In the genomic region with DNA sequence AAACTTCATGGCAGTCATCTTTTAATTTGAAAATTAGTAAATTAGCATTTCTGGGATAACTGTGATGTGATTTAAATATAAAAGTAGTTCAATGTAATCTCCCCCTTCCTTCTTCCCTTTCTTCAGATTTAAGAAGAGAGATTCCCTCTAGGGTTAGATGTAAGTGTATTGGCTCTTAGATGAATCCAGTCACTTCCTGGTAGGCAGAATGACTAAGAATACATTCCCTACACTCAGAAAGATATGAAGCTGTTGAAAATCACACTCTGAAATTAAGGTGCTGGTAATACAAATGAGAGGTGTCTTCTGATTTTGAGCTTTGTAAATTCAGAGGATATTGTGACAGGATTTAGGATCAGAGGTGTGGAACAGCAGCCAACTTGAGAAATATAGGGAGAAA, we compare ENCODE assay signal across 19 cellular contexts.
DNase-seq lines count a peak whose midpoint lies in the region; ATAC-seq and TF ChIP-seq lines count a peak whose summit lies in the region.
"Had no signal": no experiment of that assay in that cellular context is flagged by ENCODE, and none has a peak within 500 bp of the region (broad histone marks: within the 10 kb centered on the region; RNA-seq: fewer than 3 reads in every experiment).

No MANE protein-coding gene starts in this region.

- H3K9ac ChIP-seq in smooth muscle cell (ENCODE audit: low read depth): no peak overlapping the region

- H3K4me1 ChIP-seq in smooth muscle cell (ENCODE audit: low read depth) (peaks cover 18% of the 10 kb centered on the region), tibial artery (no peaks in the 10 kb centered on the region)
- H3K4me1 ChIP-seq: HAP-1 had no signal

- H3K27ac ChIP-seq in smooth muscle cell (ENCODE audit: low read depth): no peak overlapping the region
- H3K27ac ChIP-seq in tibial artery: no peak overlapping the region
- H3K27ac ChIP-seq: HL-60 had no signal

- no peaks in the 10 kb centered on the region for H3K36me3 ChIP-seq in smooth muscle cell (ENCODE audit: low read depth)
- no peaks in the 10 kb centered on the region for H3K36me3 ChIP-seq in tibial artery
- H3K36me3 ChIP-seq: HAP-1 had no signal

- in situ Hi-C loops in GM13977 (cut with MboI; ENCODE audit: low pct_unique_long_range_greater_than_20kb, low sequenced_read_pairs, unreplicated experiment): no loop called here

- H4K20me1 ChIP-seq in smooth muscle cell (ENCODE audit: low read depth): no peaks in the 10 kb centered on the region

- TF ChIP-seq CTCF in smooth muscle cell (IDR thresholded peaks at IDR 0.05; ENCODE audit: borderline replicate concordance, insufficient read depth, poor library complexity, severe bottlenecking) (no peak), GM13977 (IDR thresholded peaks at IDR 0.05; ENCODE audit: extremely low read depth, insufficient read depth, missing control alignments) (no peak), tibial artery (IDR thresholded peaks at IDR 0.05) (no peak)

- no peak overlapping the region for H3K4me3 ChIP-seq in smooth muscle cell
- no peak overlapping the region for H3K4me3 ChIP-seq in tibial artery
- H3K4me3 ChIP-seq: HAP-1 had no signal

- H3K4me2 ChIP-seq in smooth muscle cell: no peak overlapping the region

- peak overlapping the region; percentile 29 for H2AFZ ChIP-seq in smooth muscle cell (ENCODE audit: low read depth)

- H3F3A ChIP-seq in smooth muscle cell (ENCODE audit: low read depth): no peaks in the 10 kb centered on the region

- no peaks in the 10 kb centered on the region for H3K79me2 ChIP-seq in smooth muscle cell (ENCODE audit: low read depth)

- intact Hi-C loops in tibial artery (cut with DNase I; ENCODE audit: low total_unique reads): no loop called here

- no peak for ATAC-seq in HG02798 (IDR thresholded peaks at IDR 0.05; ENCODE audit: poor library complexity, unreplicated experiment)

- peaks cover under 1% of the 10 kb centered on the region for H3K27me3 ChIP-seq in smooth muscle cell (ENCODE audit: low read depth)
- H3K27me3 ChIP-seq in tibial artery: no peaks in the 10 kb centered on the region

- H3K9me3 ChIP-seq in smooth muscle cell (replicated peaks; ENCODE audit: low read depth) (no peaks in the 10 kb centered on the region), tibial artery (no peaks in the 10 kb centered on the region)
- H3K9me3 ChIP-seq: HAP-1 had no signal

- DNase-seq in Daoy (ENCODE audit: low read depth) (peak; percentile 16), SHP77 treated with DMSO at 0.1 percent for 48 hours (lab: John Stamatoyannopoulos, UW) (peak; percentile 33), kidney tubule cell (ENCODE audit: low spot score) (peak; percentile 9), smooth muscle cell (lab: John Stamatoyannopoulos, UW; ENCODE audit: unreplicated experiment) (no peak), GM13977 (ENCODE audit: low spot score) (no peak), tibial artery (no peak)
- no peak for DNase-seq in activated CD8-positive, alpha-beta memory T cell treated with anti-CD3 and anti-CD28 coated beads, Interleukin-2, amount 50 U/mL, for 4 hours
- DNase-seq: C1 segment of cervical spinal cord; Calu3; CD4-positive, alpha-beta T cell; DMS 273 treated with DMSO at 0.1 percent for 48 hours; DMS79 treated with DMSO at 0.1 percent for 48 hours; GDM1; GOT3; IMR-90; KBM-7 had no signal

Comparison
In these comparisons a context has a peak if more than half of its experiments do, and no peak if none do; other contexts are left out.
1. DNase-seq: peak in Daoy (single experiment), SHP77 treated with DMSO at 0.1 percent for 48 hours (single experiment) and kidney tubule cell (single experiment); none in smooth muscle cell (single experiment), activated CD8-positive, alpha-beta memory T cell treated with anti-CD3 and anti-CD28 coated beads, Interleukin-2, amount 50 U/mL, for 4 hours (single experiment), GM13977 (single experiment) and tibial artery (0 of 2).